8 cellular contexts compared by ENCODE assay signal in the genomic region with DNA sequence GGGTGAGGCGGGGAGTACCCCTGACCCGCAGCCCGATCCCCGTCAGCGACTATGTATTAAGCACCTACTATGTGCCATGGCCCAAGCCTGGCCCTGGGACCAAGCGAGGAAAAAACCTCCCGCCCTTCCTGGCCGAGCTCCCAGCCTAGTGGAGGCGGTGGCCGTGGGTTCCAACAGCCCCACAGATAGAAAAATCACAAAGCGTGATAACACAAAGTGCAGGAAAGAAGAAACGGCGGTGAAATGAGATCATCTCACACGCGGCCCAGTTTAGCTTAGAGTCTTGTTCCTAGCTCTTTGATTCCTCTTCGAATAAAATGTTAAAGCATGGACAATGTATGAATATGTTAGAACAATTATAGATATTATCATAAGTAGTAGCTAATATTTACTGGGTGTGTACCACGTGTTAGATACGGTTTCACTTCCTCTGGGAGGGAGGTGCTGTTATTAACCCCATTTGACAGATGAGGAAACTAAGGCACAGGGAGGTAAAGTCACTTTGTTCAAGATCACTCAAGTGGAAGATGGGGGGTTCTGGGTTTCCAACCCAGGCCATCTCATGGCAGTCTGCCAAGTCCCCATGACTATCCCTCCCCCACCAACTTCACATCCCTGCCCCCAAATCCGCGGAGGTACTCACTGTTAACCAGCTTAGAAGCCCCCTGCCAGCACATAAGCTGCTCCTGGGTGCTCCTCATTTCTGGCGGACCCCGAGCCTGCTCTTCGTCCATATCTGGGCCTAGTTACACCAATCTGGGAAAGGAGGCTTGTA. TPM values are rescaled to one million over a fixed set of nuclear protein-coding genes. Genes with fewer than 3 reads are reported as not detected.
DNase-seq lines count a peak whose midpoint lies in the region; ATAC-seq, FAIRE-seq and TF ChIP-seq lines count a peak whose summit lies in the region.

No MANE protein-coding gene starts in this region.

- 38% methylated on average over 23 of the region's 23 CpGs for WGBS in A549 (ENCODE audit: missing lambda C conversion rate)

- TF ChIP-seq EP300 in A549 (IDR thresholded peaks at IDR 0.05): no peak

- TF ChIP-seq CTCF in A549 (IDR thresholded peaks at IDR 0.05) (no peak; the same call in 2 of the 3 replicates), VCaP (conservative IDR thresholded peaks at IDR 0.05) (peak; percentile 41)

- peaks cover 49% of the 10 kb centered on the region for H3K4me1 ChIP-seq in A549

- DNase-seq in A549 (ENCODE audit: low read depth in 1 of 2, low spot score in 1 of 2) (no peak), left kidney (ENCODE audit: low read depth, low spot score) (peak; percentile 45), globus pallidus (ENCODE audit: low spot score) (no peak)
- DNase-seq in activated CD4-positive, CD25-positive, alpha-beta regulatory T cell treated with anti-CD3 and anti-CD28 coated beads, Interleukin-2, amount 50 U/mL, for 72 hours: no peak

- peak overlapping the region; percentile 36 for H3K4me3 ChIP-seq in A549

- ATAC-seq in A549: no peak
- ATAC-seq in HG02852 (IDR thresholded peaks at IDR 0.05; ENCODE audit: unreplicated experiment): peak; percentile 14
- ATAC-seq in GM19452 (IDR thresholded peaks at IDR 0.05; ENCODE audit: unreplicated experiment): no peak
- ATAC-seq in GM19455 (IDR thresholded peaks at IDR 0.05; ENCODE audit: unreplicated experiment): no peak

- peak overlapping the region; percentile 83 for H3K4me2 ChIP-seq in A549

- FAIRE-seq in A549 (lab: Jason Lieb, UNC): peak; percentile 56

- CTCF ChIA-PET in A549 (lab: Yijun Ruan, JAX): interaction anchor here (0.6 to 11.0 kb wide), 66 partner anchors 9 to 551 kb away, joined by 3 to 163 read pairs (median 4); a partner anchor contains a TSS

- POLR2A ChIA-PET in A549 (lab: Yijun Ruan, JAX): interaction anchor here (0.6 to 1.2 kb wide), 6 partner anchors 13 to 135 kb away, joined by 3 to 9 read pairs (median 5); a partner anchor contains a TSS

- H3K27ac ChIP-seq in A549: peak overlapping the region in 1 of 2 experiments; percentile 52; a peak in 2 of 6 replicates
- peak overlapping the region; percentile 54 for H3K27ac ChIP-seq in VCaP

- no peaks in the 10 kb centered on the region for H3K9me3 ChIP-seq in A549

- no peak for TF ChIP-seq POLR2A in A549 (IDR thresholded peaks at IDR 0.05; ENCODE audit: low read length)

- TF ChIP-seq RAD21 in A549 (conservative IDR thresholded peaks at IDR 0.05 in 1 of 2, IDR thresholded peaks at IDR 0.05 in 1 of 2): no peak

TF ChIP-seq in A549, 52 proteins besides CTCF, POLR2A, EP300 and RAD21:
- TF ChIP-seq, protein P1, sequence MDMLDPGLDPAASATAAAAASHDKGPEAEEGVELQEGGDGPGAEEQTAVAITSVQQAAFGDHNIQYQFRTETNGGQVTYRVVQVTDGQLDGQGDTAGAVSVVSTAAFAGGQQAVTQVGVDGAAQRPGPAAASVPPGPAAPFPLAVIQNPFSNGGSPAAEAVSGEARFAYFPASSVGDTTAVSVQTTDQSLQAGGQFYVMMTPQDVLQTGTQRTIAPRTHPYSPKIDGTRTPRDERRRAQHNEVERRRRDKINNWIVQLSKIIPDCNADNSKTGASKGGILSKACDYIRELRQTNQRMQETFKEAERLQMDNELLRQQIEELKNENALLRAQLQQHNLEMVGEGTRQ (IDR thresholded peaks at IDR 0.05): 0 out of 2 replicates have a peak, but pooled peaks have one; percentile 8
- TF ChIP-seq, protein P2, sequence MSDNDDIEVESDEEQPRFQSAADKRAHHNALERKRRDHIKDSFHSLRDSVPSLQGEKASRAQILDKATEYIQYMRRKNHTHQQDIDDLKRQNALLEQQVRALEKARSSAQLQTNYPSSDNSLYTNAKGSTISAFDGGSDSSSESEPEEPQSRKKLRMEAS (IDR thresholded peaks at IDR 0.05): 0 out of 2 replicates have a peak, but pooled peaks have one; percentile 14
- TF ChIP-seq CHD4 (IDR thresholded peaks at IDR 0.05; ENCODE audit: borderline replicate concordance): peak; percentile 70; the same call in 1 of the 2 replicates
- TF ChIP-seq, protein P3, sequence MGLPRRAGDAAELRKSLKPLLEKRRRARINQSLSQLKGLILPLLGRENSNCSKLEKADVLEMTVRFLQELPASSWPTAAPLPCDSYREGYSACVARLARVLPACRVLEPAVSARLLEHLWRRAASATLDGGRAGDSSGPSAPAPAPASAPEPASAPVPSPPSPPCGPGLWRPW (IDR thresholded peaks at IDR 0.05): no peak

RNA-seq across cellular contexts. Expression of a gene that starts 1.2 kb away (rescaled TPM):
- not detected in 2 replicates for polyA plus RNA-seq in A549 (2011; rRNA removed)
- polyA plus RNA-seq in A549 (2012; cell fraction: cytosol; rRNA removed): 0.20 and 0.21 TPM in 2 replicates
- polyA plus RNA-seq in A549 (2012; cell fraction: nucleus; rRNA removed): 0.09 and 0.12 TPM in 2 replicates
- polyA plus RNA-seq in A549 (2017; fragmentation: RNase III; extraction: RNeasy Plus Mini Kit Qiagen cat#74134 plus additional on column Dnase treatment): 0.15 TPM in 1 of 3 replicates, not detected in the others
- not detected in 2 replicates for polyA minus RNA-seq in A549 (2011; rRNA and poly(A)+ RNA removed)

RNA-seq across cellular contexts. Expression of a gene that starts 3.2 kb away (rescaled TPM):
- polyA plus RNA-seq in A549 (2011; rRNA removed) (not detected in 2 replicates), A549 (2017; fragmentation: RNase III; extraction: RNeasy Plus Mini Kit Qiagen cat#74134 plus additional on column Dnase treatment) (not detected in 3 replicates)
- 0.06 and 0.13 TPM in 2 replicates for polyA plus RNA-seq in A549 (2012; cell fraction: cytosol; rRNA removed)
- polyA plus RNA-seq in A549 (2012; cell fraction: nucleus; rRNA removed): 0.10 and 0.13 TPM in 2 replicates
- not detected in 2 replicates for polyA minus RNA-seq in A549 (2011; rRNA and poly(A)+ RNA removed)

RNA-seq across cellular contexts. Expression of a gene that starts 7.0 kb away (rescaled TPM):
- polyA plus RNA-seq in A549 (2011; rRNA removed): 0.06 and 0.13 TPM in 2 replicates
- 0.06 and 0.09 TPM in 2 replicates for polyA plus RNA-seq in A549 (2012; cell fraction: cytosol; rRNA removed)
- 0.92 and 1.1 TPM in 2 replicates for polyA plus RNA-seq in A549 (2012; cell fraction: nucleus; rRNA removed)
- polyA plus RNA-seq in A549 (2017; fragmentation: RNase III; extraction: RNeasy Plus Mini Kit Qiagen cat#74134 plus additional on column Dnase treatment): 0.09 to 0.16 TPM (median 0.12 TPM) in 3 replicates
- 0.21 and 0.29 TPM in 2 replicates for polyA minus RNA-seq in A549 (2011; rRNA and poly(A)+ RNA removed)

RNA-seq across cellular contexts. Expression of a gene that starts 12.7 kb away (rescaled TPM):
- polyA plus RNA-seq in A549 (2011; rRNA removed): 70.8 and 77.3 TPM in 2 replicates
- 191 and 198 TPM in 2 replicates for polyA plus RNA-seq in A549 (2012; cell fraction: cytosol; rRNA removed)
- polyA plus RNA-seq in A549 (2012; cell fraction: nucleus; rRNA removed): 126 and 158 TPM in 2 replicates
- polyA plus RNA-seq in A549 (2017; fragmentation: RNase III; extraction: RNeasy Plus Mini Kit Qiagen cat#74134 plus additional on column Dnase treatment): 106 to 116 TPM (median 113 TPM) in 3 replicates
- polyA minus RNA-seq in A549 (2011; rRNA and poly(A)+ RNA removed): 154 and 174 TPM in 2 replicates

RNA-seq across cellular contexts. Expression of a gene that starts 26.2 kb away (rescaled TPM):
- polyA plus RNA-seq in A549 (2011; rRNA removed) (0.32 and 0.46 TPM in 2 replicates), A549 (2017; fragmentation: RNase III; extraction: RNeasy Plus Mini Kit Qiagen cat#74134 plus additional on column Dnase treatment) (0.16 TPM in 1 of 3 replicates, not detected in the others)
- polyA plus RNA-seq in A549 (2012; cell fraction: cytosol; rRNA removed): 0.05 and 0.07 TPM in 2 replicates
- 0.17 TPM in 1 of 2 replicates, not detected in the other for polyA plus RNA-seq in A549 (2012; cell fraction: nucleus; rRNA removed)
- polyA minus RNA-seq in A549 (2011; rRNA and poly(A)+ RNA removed): not detected in 2 replicates
